10 cellular contexts compared by ENCODE assay signal in the genomic region with DNA sequence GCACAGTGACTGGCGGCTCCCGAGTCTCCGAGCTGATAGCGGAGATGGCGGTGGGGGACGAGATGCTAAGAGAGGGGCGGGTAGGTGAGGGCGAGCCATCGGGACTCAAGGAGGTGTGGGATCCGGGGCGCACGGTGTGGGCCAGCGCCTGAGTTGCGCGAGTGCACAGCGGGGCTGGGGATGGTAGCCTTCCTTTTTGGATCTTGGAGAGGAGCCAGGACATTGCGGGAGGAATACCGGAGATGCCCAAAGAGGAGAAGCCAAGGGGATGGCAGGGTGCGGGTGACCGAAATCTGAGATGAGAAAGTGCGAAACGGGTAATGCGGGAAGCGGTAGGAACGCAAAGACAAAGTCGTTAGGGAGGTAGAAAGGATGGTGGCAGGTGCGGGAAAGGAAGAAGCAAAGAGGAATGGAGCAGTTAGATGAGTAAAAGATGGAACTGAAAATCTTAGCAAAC. TPM values are rescaled to one million over a fixed set of nuclear protein-coding genes. Genes with fewer than 3 reads are reported as not detected.
DNase-seq lines count a peak whose midpoint lies in the region; ATAC-seq and TF ChIP-seq lines count a peak whose summit lies in the region.
"Had no signal": no experiment of that assay in that cellular context is flagged by ENCODE, and none has a peak within 500 bp of the region (broad histone marks: within the 10 kb centered on the region; RNA-seq: fewer than 3 reads in every experiment).

No MANE protein-coding gene starts in this region.

- intact Hi-C loops in activated T-helper 2 cell treated with anti-CD3 and anti-CD28 coated beads, Interferon-gamma antibody, Interleukin-2, Interleukin-4, amounts not matched to agents 10 μg/mL and 5 μg/mL and 100 μg/mL, durations not matched to agents 14 hours and 24 hours and 36 hours (cut with micrococcal nuclease): no loop called here

- H3K36me3 ChIP-seq in right atrium auricular region: no peaks in the 10 kb centered on the region

- H3K9me3 ChIP-seq in right atrium auricular region: no peaks in the 10 kb centered on the region

- ATAC-seq in GM19397 (IDR thresholded peaks at IDR 0.05; ENCODE audit: unreplicated experiment): no peak

- H3K27ac ChIP-seq in right atrium auricular region: no peak overlapping the region

- no peaks in the 10 kb centered on the region for H3K9me3 Mint-ChIP-seq in activated T-helper 2 cell treated with anti-CD3 and anti-CD28 coated beads, Interferon-gamma antibody, Interleukin-2, Interleukin-4, amounts not matched to agents 10 μg/mL and 5 μg/mL and 100 μg/mL, durations not matched to agents 14 hours and 24 hours and 36 hours

- DNase-seq in G401 (ENCODE audit: low spot score) (peak; percentile 24), right atrium auricular region (ENCODE audit: low spot score) (no peak), skeletal muscle cell (ENCODE audit: low read depth) (no peak), NOMO-1 (lab: John Stamatoyannopoulos, UW; ENCODE audit: unreplicated experiment in 2 of 2) (no peak), SKM-1 treated with dmso at 0.1 percent for 144 hours (lab: John Stamatoyannopoulos, UW; ENCODE audit: unreplicated experiment) (no peak), DMS 273 (lab: John Stamatoyannopoulos, UW; ENCODE audit: unreplicated experiment) (no peak)
- DNase-seq in activated T-helper 2 cell treated with anti-CD3 and anti-CD28 coated beads, Interferon-gamma antibody, Interleukin-2, Interleukin-4, amounts not matched to agents 10 μg/mL and 5 μg/mL and 100 μg/mL, durations not matched to agents 14 hours and 24 hours and 36 hours (ENCODE audit: low spot score): no peak
- DNase-seq: amniotic stem cell had no signal

- in situ Hi-C loops in G401 (cut with HindIII; ENCODE audit: low sequenced_read_pairs): no loop called here

- H3K4me1 ChIP-seq in right atrium auricular region: peaks cover 0 to 20% of the 10 kb centered on the region in 2 donors

- peak overlapping the region; percentile 13 for H3K4me3 Mint-ChIP-seq in activated T-helper 2 cell treated with anti-CD3 and anti-CD28 coated beads, Interferon-gamma antibody, Interleukin-2, Interleukin-4, amounts not matched to agents 10 μg/mL and 5 μg/mL and 100 μg/mL, durations not matched to agents 14 hours and 24 hours and 36 hours (ENCODE audit: low read depth)

- H3K27me3 ChIP-seq in right atrium auricular region: no peaks in the 10 kb centered on the region

- H3K27ac Mint-ChIP-seq in activated T-helper 2 cell treated with anti-CD3 and anti-CD28 coated beads, Interferon-gamma antibody, Interleukin-2, Interleukin-4, amounts not matched to agents 10 μg/mL and 5 μg/mL and 100 μg/mL, durations not matched to agents 14 hours and 24 hours and 36 hours: no peak overlapping the region

- TF ChIP-seq CTCF in right atrium auricular region (IDR thresholded peaks at IDR 0.05): no peak

- peak overlapping the region; percentile 22 to 48 for H3K4me3 ChIP-seq in right atrium auricular region
- peak overlapping the region; percentile 54 for H3K4me3 ChIP-seq in skeletal muscle cell (ENCODE audit: low read depth, low read length)

- peaks cover 13% of the 10 kb centered on the region for H3K4me1 Mint-ChIP-seq in activated T-helper 2 cell treated with anti-CD3 and anti-CD28 coated beads, Interferon-gamma antibody, Interleukin-2, Interleukin-4, amounts not matched to agents 10 μg/mL and 5 μg/mL and 100 μg/mL, durations not matched to agents 14 hours and 24 hours and 36 hours (ENCODE audit: low read depth)

- no peaks in the 10 kb centered on the region for H3K36me3 Mint-ChIP-seq in activated T-helper 2 cell treated with anti-CD3 and anti-CD28 coated beads, Interferon-gamma antibody, Interleukin-2, Interleukin-4, amounts not matched to agents 10 μg/mL and 5 μg/mL and 100 μg/mL, durations not matched to agents 14 hours and 24 hours and 36 hours (ENCODE audit: low read depth)

- H3K27me3 Mint-ChIP-seq in activated T-helper 2 cell treated with anti-CD3 and anti-CD28 coated beads, Interferon-gamma antibody, Interleukin-2, Interleukin-4, amounts not matched to agents 10 μg/mL and 5 μg/mL and 100 μg/mL, durations not matched to agents 14 hours and 24 hours and 36 hours (ENCODE audit: low read depth): peaks cover 44% of the 10 kb centered on the region

RNA-seq across cellular contexts. Expression of gene FAM184B, which starts 0.4 kb away (rescaled TPM):
- not detected in 2 replicates for total RNA-seq in G401 (2014; rRNA removed; shearing (Covaris generic))
- not detected in 2 replicates for total RNA-seq in activated T-helper 2 cell treated with anti-CD3 and anti-CD28 coated beads, Interferon-gamma antibody, Interleukin-2, Interleukin-4, amounts not matched to agents 10 μg/mL and 5 μg/mL and 100 μg/mL, durations not matched to agents 14 hours and 24 hours and 36 hours
- total RNA-seq in right atrium auricular region: not detected
- total RNA-seq: T-helper 1 cell treated with Interleukin-12 subunit alpha and Interleukin-12 subunit beta and Interleukin-4 antibody, amounts not matched to agents 30 ng/mL and 1 ng/mL, for 36 hours had no signal

RNA-seq across cellular contexts. Expression of gene DCAF16, which starts 28.7 kb away (rescaled TPM):
- 33.5 and 37.7 TPM in 2 replicates for total RNA-seq in G401 (2014; rRNA removed; shearing (Covaris generic))
- total RNA-seq in activated T-helper 2 cell treated with anti-CD3 and anti-CD28 coated beads, Interferon-gamma antibody, Interleukin-2, Interleukin-4, amounts not matched to agents 10 μg/mL and 5 μg/mL and 100 μg/mL, durations not matched to agents 14 hours and 24 hours and 36 hours: 41.1 and 41.7 TPM in 2 replicates
- 10 to 100 TPM; 15.1 to 24.7 TPM for total RNA-seq in right atrium auricular region

RNA-seq across cellular contexts. Expression of gene NCAPG, which starts 28.9 kb away (rescaled TPM):
- total RNA-seq in G401 (2014; rRNA removed; shearing (Covaris generic)): 28.3 and 74.7 TPM in 2 replicates
- 55.9 and 58.2 TPM in 2 replicates for total RNA-seq in activated T-helper 2 cell treated with anti-CD3 and anti-CD28 coated beads, Interferon-gamma antibody, Interleukin-2, Interleukin-4, amounts not matched to agents 10 μg/mL and 5 μg/mL and 100 μg/mL, durations not matched to agents 14 hours and 24 hours and 36 hours
- total RNA-seq in right atrium auricular region: under 1 TPM; 0.20 to 0.44 TPM

Comparison
In these comparisons a context has a peak if more than half of its experiments do, and no peak if none do; other contexts are left out.
1. RNA of gene NCAPG, which starts 28.9 kb away (total RNA-seq): 28.3 to 74.7 TPM in G401 and 55.9 to 58.2 TPM in activated T-helper 2 cell treated with anti-CD3 and anti-CD28 coated beads, Interferon-gamma antibody, Interleukin-2, Interleukin-4, amounts not matched to agents 10 μg/mL and 5 μg/mL and 100 μg/mL, durations not matched to agents 14 hours and 24 hours and 36 hours; 0.20 to 0.44 TPM in right atrium auricular region; every median in the first group is over 10 times any median in the second.